ENCODE assay signal across 11 cellular contexts in the genomic region with DNA sequence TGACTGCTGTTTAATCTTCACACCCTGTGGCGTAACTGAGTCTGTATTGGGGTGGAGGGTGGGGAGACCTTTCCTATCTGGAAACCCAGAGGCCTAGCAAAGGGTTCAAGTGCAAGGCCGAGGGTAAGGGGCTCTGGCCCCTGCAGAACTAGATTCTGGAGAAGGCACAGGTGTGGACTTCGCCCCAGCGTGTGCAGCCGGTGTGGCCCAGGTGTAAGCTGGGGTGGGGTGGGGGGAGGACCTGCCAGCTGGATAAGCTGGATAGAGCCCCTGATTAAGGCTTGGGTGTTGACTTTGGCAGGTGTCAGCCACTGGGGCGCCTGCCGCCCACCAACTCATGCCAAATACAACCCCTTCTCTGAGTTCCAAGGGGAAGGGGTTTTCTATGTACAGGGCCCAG. TPM values are rescaled to one million over a fixed set of nuclear protein-coding genes. Genes with fewer than 3 reads are reported as not detected.
DNase-seq lines count a peak whose midpoint lies in the region; ATAC-seq and TF ChIP-seq lines count a peak whose summit lies in the region.
"Had no signal": no experiment of that assay in that cellular context is flagged by ENCODE, and none has a peak within 500 bp of the region (broad histone marks: within the 10 kb centered on the region; RNA-seq: fewer than 3 reads in every experiment).

No MANE protein-coding gene starts in this region.

- POLR2A ChIA-PET in naive thymus-derived CD4-positive, alpha-beta T cell (lab: Charles Lee) = interaction anchor here (0.9 to 4.2 kb wide), 2 partner anchors 36 to 39 kb away, joined by 4 to 24 read pairs; a partner anchor contains a TSS

- 88% methylated on average over 7 of the region's 7 CpGs for WGBS in right cardiac atrium

- H3K36me3 Mint-ChIP-seq in naive thymus-derived CD4-positive, alpha-beta T cell = peaks cover 7 to 38% (median 19%) of the 10 kb centered on the region in 5 donors

- no peak overlapping the region for H3K27ac ChIP-seq in right cardiac atrium (ENCODE audit: low read length)
- H3K27ac ChIP-seq in coronary artery = peak overlapping the region; percentile 82 to 87
- no peak overlapping the region for H3K27ac ChIP-seq in naive thymus-derived CD4-positive, alpha-beta T cell (ENCODE audit: low read depth, low read length)
- peak overlapping the region; percentile 83 to 88 for H3K27ac ChIP-seq in uterus
- H3K27ac ChIP-seq in Peyer's patch = peak overlapping the region in 2 of 4 donors; percentile 76 to 79
- H3K27ac ChIP-seq: SJCRH30 had no signal

- H3K36me3 ChIP-seq in naive thymus-derived CD4-positive, alpha-beta T cell (ENCODE audit: control insufficient read depth in 2 of 3, insufficient read depth in 3 of 3, low read length in 3 of 3) = peaks cover 0 to 24% (median 6%) of the 10 kb centered on the region in 3 experiments
- no peaks in the 10 kb centered on the region for H3K36me3 ChIP-seq in uterus
- H3K36me3 ChIP-seq in Peyer's patch = peaks cover 0 to 33% (median 0%) of the 10 kb centered on the region in 3 donors
- H3K36me3 ChIP-seq: SJCRH30 had no signal

- H3K27me3 ChIP-seq in right cardiac atrium (ENCODE audit: control insufficient read depth, insufficient read depth) (no peaks in the 10 kb centered on the region), uterus (no peaks in the 10 kb centered on the region), Peyer's patch (no peaks in the 10 kb centered on the region)
- no peaks in the 10 kb centered on the region for H3K27me3 ChIP-seq in naive thymus-derived CD4-positive, alpha-beta T cell (ENCODE audit: control insufficient read depth in 2 of 2, insufficient read depth in 2 of 2, low read length in 2 of 2)

- no peaks in the 10 kb centered on the region for H3K27me3 Mint-ChIP-seq in naive thymus-derived CD4-positive, alpha-beta T cell

- H3K4me1 Mint-ChIP-seq in naive thymus-derived CD4-positive, alpha-beta T cell = peaks cover 0 to 31% (median 25%) of the 10 kb centered on the region in 7 donors

- DNase-seq in right cardiac atrium = peak in 2 of 3 donors; percentile 31 to 52
- DNase-seq in left cardiac atrium = no peak
- no peak for DNase-seq in coronary artery (ENCODE audit: low spot score)
- DNase-seq in naive thymus-derived CD4-positive, alpha-beta T cell = no peak
- no peak for DNase-seq in uterus
- DNase-seq in NCI-H2029 treated with DMSO at 0.1 percent for 48 hours (lab: John Stamatoyannopoulos, UW) = no peak
- DNase-seq in Peyer's patch = no peak
- DNase-seq in SIG-M5 (lab: John Stamatoyannopoulos, UW) = no peak
- DNase-seq: NCI-H1930; SJCRH30; stimulated activated naive CD4-positive, alpha-beta T cell had no signal

- no peak for TF ChIP-seq POLR2A in uterus (IDR thresholded peaks at IDR 0.05)
- no peak for TF ChIP-seq POLR2A in Peyer's patch (IDR thresholded peaks at IDR 0.05)

- H3K9me3 ChIP-seq in right cardiac atrium (ENCODE audit: control insufficient read depth, low read length) = no peaks in the 10 kb centered on the region
- no peaks in the 10 kb centered on the region for H3K9me3 ChIP-seq in naive thymus-derived CD4-positive, alpha-beta T cell (ENCODE audit: control insufficient read depth in 2 of 3, low read length in 3 of 3)
- no peaks in the 10 kb centered on the region for H3K9me3 ChIP-seq in uterus
- no peaks in the 10 kb centered on the region for H3K9me3 ChIP-seq in Peyer's patch
- H3K9me3 ChIP-seq: SJCRH30 had no signal

- ATAC-seq in right cardiac atrium (no peak), left cardiac atrium (no peak)
- no peak for ATAC-seq in naive thymus-derived CD4-positive, alpha-beta T cell

- intact Hi-C loops in right cardiac atrium (cut with DNase I) = loop anchor here in 1 of 4 donors (5.0 kb wide), 1 partner anchor 41 kb away; a partner anchor contains a TSS
- intact Hi-C loops in left cardiac atrium (cut with DNase I) = no loop called here
- intact Hi-C loops in naive thymus-derived CD4-positive, alpha-beta T cell (cut with micrococcal nuclease) = no loop called here
- intact Hi-C loops in uterus (cut with DNase I; ENCODE audit: low total_unique reads) = no loop called here

- H3K4me3 ChIP-seq in right cardiac atrium (ENCODE audit: low read length) = no peak overlapping the region
- H3K4me3 ChIP-seq in coronary artery = peak overlapping the region; percentile 97
- no peak overlapping the region for H3K4me3 ChIP-seq in naive thymus-derived CD4-positive, alpha-beta T cell (ENCODE audit: low read length)
- no peak overlapping the region for H3K4me3 ChIP-seq in uterus
- H3K4me3 ChIP-seq in Peyer's patch = peak overlapping the region in 2 of 4 donors; percentile 68 to 74
- H3K4me3 ChIP-seq: SJCRH30 had no signal

- TF ChIP-seq CTCF in coronary artery (IDR thresholded peaks at IDR 0.05) (no peak), uterus (IDR thresholded peaks at IDR 0.05) (no peak), Peyer's patch (IDR thresholded peaks at IDR 0.05) (no peak)

- H3K4me3 Mint-ChIP-seq in naive thymus-derived CD4-positive, alpha-beta T cell = peak overlapping the region in 9 of 10 donors; percentile 17 to 88 (median 79)

- peaks cover 0 to 1% (median 0%) of the 10 kb centered on the region in 11 donors for H3K9me3 Mint-ChIP-seq in naive thymus-derived CD4-positive, alpha-beta T cell

- H3K4me1 ChIP-seq in right cardiac atrium (ENCODE audit: control insufficient read depth, insufficient read depth, low read length) = peaks cover 4% of the 10 kb centered on the region
- peaks cover 5 to 28% of the 10 kb centered on the region in 2 donors for H3K4me1 ChIP-seq in naive thymus-derived CD4-positive, alpha-beta T cell (ENCODE audit: control insufficient read depth in 2 of 2, insufficient read depth in 2 of 2, low read length in 2 of 2)
- no peaks in the 10 kb centered on the region for H3K4me1 ChIP-seq in uterus
- peaks cover 0 to 21% (median 9%) of the 10 kb centered on the region in 4 donors for H3K4me1 ChIP-seq in Peyer's patch

- CTCF ChIA-PET in naive thymus-derived CD4-positive, alpha-beta T cell (lab: Charles Lee) = interaction anchor here (0.9 kb wide), 1 partner anchor 8 kb away, joined by 3 read pairs; a partner anchor contains a TSS

- H3K27ac Mint-ChIP-seq in naive thymus-derived CD4-positive, alpha-beta T cell = no peak overlapping the region

RNA-seq across cellular contexts. Expression of a gene that starts 1.3 kb away (rescaled TPM):
- total RNA-seq in right cardiac atrium = 10 to 100 TPM; 12.2 to 12.7 (median 12.3) TPM
- polyA plus RNA-seq in right cardiac atrium = 4.1 TPM
- 10 to 100 TPM; 12.2 to 14.2 TPM for total RNA-seq in left cardiac atrium
- 10 to 100 TPM in 2 of 5 experiments, 1 to 10 TPM in 3; 7.4 to 38.2 (median 8.8) TPM for total RNA-seq in naive thymus-derived CD4-positive, alpha-beta T cell
- 1 to 10 TPM; 1.4 to 2.3 TPM for polyA plus RNA-seq in naive thymus-derived CD4-positive, alpha-beta T cell
- total RNA-seq in uterus = 10 to 100 TPM; 14.3 to 61.6 (median 25.7) TPM
- total RNA-seq in Peyer's patch = 10 to 100 TPM in 3 of 4 donors, 1 to 10 TPM in 1; 9.5 to 16.4 (median 12.7) TPM

RNA-seq across cellular contexts. Expression of a gene that starts 7.9 kb away (rescaled TPM):
- total RNA-seq in right cardiac atrium = 100 to 1,000 TPM in 2 of 4 donors, 10 to 100 TPM in 2; 92.9 to 105 (median 98.1) TPM
- 149 TPM for polyA plus RNA-seq in right cardiac atrium
- total RNA-seq in left cardiac atrium = 10 to 100 TPM; 89.9 to 96.6 TPM
- 10 to 100 TPM; 19.5 to 36.7 (median 29.5) TPM for total RNA-seq in naive thymus-derived CD4-positive, alpha-beta T cell
- 10 to 100 TPM; 66.7 to 81.0 TPM for polyA plus RNA-seq in naive thymus-derived CD4-positive, alpha-beta T cell
- total RNA-seq in uterus = 100 to 1,000 TPM in 1 of 4 donors, 10 to 100 TPM in 3; 41.2 to 117 (median 77.4) TPM
- 100 to 1,000 TPM in 3 of 4 donors, 10 to 100 TPM in 1; 77.6 to 212 (median 168) TPM for total RNA-seq in Peyer's patch

RNA-seq across cellular contexts. Expression of a gene that starts 8.2 kb away (rescaled TPM):
- total RNA-seq in right cardiac atrium = 10 to 100 TPM; 16.7 to 26.5 (median 24.9) TPM
- polyA plus RNA-seq in right cardiac atrium = 34.2 TPM
- 10 to 100 TPM; 16.4 to 20.0 TPM for total RNA-seq in left cardiac atrium
- 10 to 100 TPM; 17.6 to 87.4 (median 84.3) TPM for total RNA-seq in naive thymus-derived CD4-positive, alpha-beta T cell
- polyA plus RNA-seq in naive thymus-derived CD4-positive, alpha-beta T cell = 10 to 100 TPM in 1 of 2 donors, 1 to 10 TPM in 1; 10.0 to 19.6 TPM
- total RNA-seq in uterus = 10 to 100 TPM in 3 of 4 donors, 1 to 10 TPM in 1; 1.2 to 46.2 (median 16.4) TPM
- total RNA-seq in Peyer's patch = 100 to 1,000 TPM in 1 of 4 donors, 10 to 100 TPM in 3; 25.6 to 157 (median 65.6) TPM
- total RNA-seq: SJCRH30 had no signal

RNA-seq across cellular contexts. Expression of a gene that starts 17.1 kb away (rescaled TPM):
- total RNA-seq in right cardiac atrium = 10 to 100 TPM; 23.2 to 32.1 (median 26.3) TPM
- 19.7 TPM for polyA plus RNA-seq in right cardiac atrium
- 10 to 100 TPM; 23.5 to 28.3 TPM for total RNA-seq in left cardiac atrium
- total RNA-seq in naive thymus-derived CD4-positive, alpha-beta T cell = 10 to 100 TPM in 4 of 5 experiments, 1 to 10 TPM in 1; 2.6 to 31.0 (median 13.7) TPM
- 1 to 10 TPM in 1 of 2 donors, under 1 TPM in 1; 0.92 to 1.0 TPM for polyA plus RNA-seq in naive thymus-derived CD4-positive, alpha-beta T cell
- total RNA-seq in uterus = 10 to 100 TPM in 3 of 4 donors, 1 to 10 TPM in 1; 4.1 to 71.7 (median 23.7) TPM
- 10 to 100 TPM in 2 of 4 donors, 1 to 10 TPM in 2; 6.8 to 18.2 (median 10.1) TPM for total RNA-seq in Peyer's patch

RNA-seq across cellular contexts. Expression of a gene that starts 36.3 kb away (rescaled TPM):
- total RNA-seq in right cardiac atrium (1 to 10 TPM; 1.0 to 1.9 (median 1.3) TPM), left cardiac atrium (1 to 10 TPM; 1.3 to 1.5 TPM), uterus (1 to 10 TPM in 1 of 4 donors, under 1 TPM in 3; 0.48 to 3.5 (median 0.68) TPM), Peyer's patch (1 to 10 TPM in 2 of 4 donors, under 1 TPM in 1, not detected in 1; 0.76 to 3.2 (median 1.9) TPM)
- 1.9 TPM for polyA plus RNA-seq in right cardiac atrium
- total RNA-seq in naive thymus-derived CD4-positive, alpha-beta T cell = 1 to 10 TPM; 3.4 to 4.2 (median 4.0) TPM
- 1 to 10 TPM; 5.9 to 7.3 TPM for polyA plus RNA-seq in naive thymus-derived CD4-positive, alpha-beta T cell

Comparison
In these comparisons a context has a peak if more than half of its experiments do, and no peak if none do; other contexts are left out.
1. DNase-seq: peak in right cardiac atrium (2 of 3); none in left cardiac atrium (single experiment), coronary artery (single experiment), naive thymus-derived CD4-positive, alpha-beta T cell (0 of 9), uterus (0 of 2), NCI-H2029 treated with DMSO at 0.1 percent for 48 hours (single experiment), Peyer's patch (0 of 3) and SIG-M5 (single experiment).
2. H3K27ac ChIP-seq: peak in coronary artery (2 of 2) and uterus (2 of 2); none in right cardiac atrium (single experiment) and naive thymus-derived CD4-positive, alpha-beta T cell (single experiment).